In genomic region chr1:207311888-207312603, GRCh38 we compare ENCODE assay signal across 16 cellular contexts. TPM values are rescaled to one million over a fixed set of nuclear protein-coding genes. Genes with fewer than 3 reads are reported as not detected.
DNase-seq lines count a peak whose midpoint lies in the region; ATAC-seq and TF ChIP-seq lines count a peak whose summit lies in the region.
"Had no signal": no experiment of that assay in that cellular context is flagged by ENCODE, and none has a peak within 500 bp of the region (broad histone marks: within the 10 kb centered on the region; RNA-seq: fewer than 3 reads in every experiment).

No MANE protein-coding gene starts in this region.

- peaks cover 15% of the 10 kb centered on the region for H3K4me1 Mint-ChIP-seq in T-helper 17 cell

- DNase-seq in left ventricle myocardium inferior (no peak), left ventricle myocardium superior (no peak), HL-60 (ENCODE audit: low read depth in 1 of 2, low spot score in 1 of 2) (no peak), fibroblast of villous mesenchyme (ENCODE audit: low read depth) (peak; percentile 53), mucosa of descending colon (no peak), T-helper 17 cell (no peak)
- DNase-seq in activated CD4-positive, alpha-beta T cell treated with anti-CD3 and anti-CD28 coated beads, Interleukin-2, amount 50 U/mL, for 1 hour = no peak
- DNase-seq: H7, NCI-H1092 treated with DMSO at 0.1 percent for 48 hours, NCI-H1436 treated with DMSO at 0.1 percent for 48 hours, NCI-H1930, NCI-H69 had no signal

- H3K27ac ChIP-seq in left ventricle myocardium inferior (replicated peaks) = peak overlapping the region; percentile 79
- H3K27ac ChIP-seq in HL-60 (replicated peaks) = peak overlapping the region; percentile 34; the same call in 1 of the 2 replicates
- peak overlapping the region; percentile 84 for H3K27ac ChIP-seq in skeletal muscle tissue (ENCODE audit: low read depth, low read length)
- H3K27ac ChIP-seq: KMS-11, SJSA1 had no signal

- H3K36me3 ChIP-seq in left ventricle myocardium inferior = no peaks in the 10 kb centered on the region
- no peaks in the 10 kb centered on the region for H3K36me3 ChIP-seq in skeletal muscle tissue (ENCODE audit: control insufficient read depth in 3 of 3, insufficient read depth in 3 of 3, low read length in 3 of 3)
- no peaks in the 10 kb centered on the region for H3K36me3 ChIP-seq in mucosa of descending colon (ENCODE audit: low read depth)
- H3K36me3 ChIP-seq: SJSA1 had no signal

- intact Hi-C loops in left ventricle myocardium inferior (cut with micrococcal nuclease) (no loop called here), left ventricle myocardium superior (cut with micrococcal nuclease) (no loop called here), mucosa of descending colon (cut with DNase I, micrococcal nuclease) (no loop called here)

- no peaks in the 10 kb centered on the region for H3K27me3 Mint-ChIP-seq in T-helper 17 cell

- no peak overlapping the region for H3K9ac ChIP-seq in skeletal muscle tissue (ENCODE audit: low read depth in 1 of 3, low read length in 3 of 3)
- H3K9ac ChIP-seq: KMS-11 had no signal

- no peak overlapping the region for H3K27ac Mint-ChIP-seq in T-helper 17 cell

- H3K27me3 ChIP-seq in left ventricle myocardium inferior (ENCODE audit: low read depth) (no peaks in the 10 kb centered on the region), HL-60 (ENCODE audit: insufficient read depth, poor library complexity, severe bottlenecking) (no peaks in the 10 kb centered on the region), skeletal muscle tissue (ENCODE audit: control insufficient read depth in 3 of 3, insufficient read depth in 3 of 3, low read length in 3 of 3) (no peaks in the 10 kb centered on the region)
- H3K27me3 ChIP-seq: SJSA1 had no signal

- H3K36me3 Mint-ChIP-seq in T-helper 17 cell (ENCODE audit: low read depth) = peaks cover 2% of the 10 kb centered on the region

- ATAC-seq in left ventricle myocardium superior = no peak
- ATAC-seq in mucosa of descending colon = no peak
- ATAC-seq in T-helper 17 cell = no peak
- ATAC-seq: Panc1 had no signal

- H3K4me3 Mint-ChIP-seq in T-helper 17 cell = no peak overlapping the region

- TF ChIP-seq CTCF in left ventricle myocardium inferior (IDR thresholded peaks at IDR 0.05; ENCODE audit: borderline replicate concordance) (no peak), HL-60 (IDR thresholded peaks at IDR 0.05; ENCODE audit: insufficient read depth, low read length) (no peak), fibroblast of villous mesenchyme (IDR thresholded peaks at IDR 0.05; ENCODE audit: insufficient read depth, low read depth, low read length) (no peak), mucosa of descending colon (IDR thresholded peaks at IDR 0.05) (no peak)

- H3K9me3 ChIP-seq in left ventricle myocardium inferior (replicated peaks) (no peaks in the 10 kb centered on the region), skeletal muscle tissue (ENCODE audit: control insufficient read depth in 3 of 3, low read length in 3 of 3) (no peaks in the 10 kb centered on the region), mucosa of descending colon (no peaks in the 10 kb centered on the region), T-helper 17 cell (ENCODE audit: control insufficient read depth, low read length, poor library complexity, severe bottlenecking) (no peaks in the 10 kb centered on the region)
- H3K9me3 ChIP-seq: SJSA1 had no signal

- H3K4me1 ChIP-seq in left ventricle myocardium inferior = peaks cover 44% of the 10 kb centered on the region
- peaks cover 14 to 21% (median 18%) of the 10 kb centered on the region in 3 donors for H3K4me1 ChIP-seq in skeletal muscle tissue (ENCODE audit: control insufficient read depth in 3 of 3, insufficient read depth in 3 of 3, low read length in 3 of 3)
- peaks cover 11% of the 10 kb centered on the region for H3K4me1 ChIP-seq in mucosa of descending colon (ENCODE audit: low read depth)

- H3K4me3 ChIP-seq in left ventricle myocardium inferior (peak overlapping the region; percentile 57), HL-60 (replicated peaks; ENCODE audit: insufficient read depth, low read length) (no peak overlapping the region), fibroblast of villous mesenchyme (ENCODE audit: low read depth, low read length) (no peak overlapping the region), skeletal muscle tissue (ENCODE audit: low read length in 3 of 3) (peak overlapping the region in 2 of 3 donors; percentile 4 to 12), mucosa of descending colon (no peak overlapping the region)
- H3K4me3 ChIP-seq: SJSA1 had no signal

RNA-seq across cellular contexts. Expression of gene CD55, which starts 9.4 kb away (rescaled TPM):
- total RNA-seq in left ventricle myocardium inferior = 60.4 TPM
- 72.7 TPM for total RNA-seq in left ventricle myocardium superior
- total RNA-seq in fibroblast of villous mesenchyme = 29.4 and 43.5 TPM in 2 replicates
- total RNA-seq in skeletal muscle tissue = 11.0 TPM
- total RNA-seq in mucosa of descending colon = 10 to 100 TPM; 40.1 to 53.0 (median 50.8) TPM
- 100 to 1,000 TPM in 1 of 2 donors, 10 to 100 TPM in 1; 98.3 to 133 TPM for total RNA-seq in T-helper 17 cell

Comparison
In these comparisons a context has a peak if more than half of its experiments do, and no peak if none do; other contexts are left out.
1. H3K27ac ChIP-seq: peak in every context shown above with its lines; median percentile 84 in skeletal muscle tissue; 79 in left ventricle myocardium inferior; 34 in HL-60.
2. H3K4me3 ChIP-seq: peak in left ventricle myocardium inferior (single experiment) and skeletal muscle tissue (2 of 3); none in HL-60 (single experiment), fibroblast of villous mesenchyme (single experiment) and mucosa of descending colon (single experiment).